22 cellular contexts compared by ENCODE assay signal in genomic region chr15:95910643-95911212, GRCh38.
DNase-seq lines count a peak whose midpoint lies in the region; TF ChIP-seq lines count a peak whose summit lies in the region.
"Had no signal": no experiment of that assay in that cellular context is flagged by ENCODE, and none has a peak within 500 bp of the region (broad histone marks: within the 10 kb centered on the region; RNA-seq: fewer than 3 reads in every experiment).

No MANE protein-coding gene starts in this region.

- peak overlapping the region; percentile 55; the same call in 1 of the 2 replicates for H3K27ac ChIP-seq in HUES64 (ENCODE audit: low read depth, low read length)
- no peak overlapping the region for H3K27ac ChIP-seq in right atrium auricular region
- no peak overlapping the region for H3K27ac ChIP-seq in caudate nucleus (ENCODE audit: low read depth, low read length)
- H3K27ac ChIP-seq: epithelial cell of prostate, left ventricle myocardium inferior, psoas muscle, SJCRH30, suprapubic skin had no signal

- H3K27me3 ChIP-seq in HUES64 (ENCODE audit: insufficient read depth, low read length), result peaks cover 65% of the 10 kb centered on the region
- peaks cover 14% of the 10 kb centered on the region for H3K27me3 ChIP-seq in iPS-15b (ENCODE audit: control insufficient read depth, insufficient read depth, low read length)
- no peaks in the 10 kb centered on the region for H3K27me3 ChIP-seq in right atrium auricular region
- H3K27me3 ChIP-seq: SJCRH30, suprapubic skin had no signal

- H3K36me3 ChIP-seq in HUES64 (ENCODE audit: insufficient read depth, low read length), result no peaks in the 10 kb centered on the region
- no peaks in the 10 kb centered on the region for H3K36me3 ChIP-seq in iPS-15b (ENCODE audit: control insufficient read depth, insufficient read depth, low read length)
- H3K36me3 ChIP-seq in right atrium auricular region, result no peaks in the 10 kb centered on the region
- H3K36me3 ChIP-seq: left ventricle myocardium inferior, SJCRH30, suprapubic skin had no signal

- H3K4me1 ChIP-seq in HUES64 (ENCODE audit: insufficient read depth, low read length), result peaks cover 47% of the 10 kb centered on the region
- H3K4me1 ChIP-seq in iPS-15b (ENCODE audit: control insufficient read depth, insufficient read depth, low read length), result peaks cover 7% of the 10 kb centered on the region
- no peaks in the 10 kb centered on the region for H3K4me1 ChIP-seq in right atrium auricular region
- H3K4me1 ChIP-seq: left ventricle myocardium inferior, psoas muscle, suprapubic skin had no signal

- H3K9me3 ChIP-seq in HUES64 (ENCODE audit: insufficient read depth, low read depth, low read length) (no peaks in the 10 kb centered on the region), iPS-15b (ENCODE audit: control insufficient read depth, insufficient read depth, low read length) (no peaks in the 10 kb centered on the region), right atrium auricular region (no peaks in the 10 kb centered on the region)
- H3K9me3 ChIP-seq: left ventricle myocardium inferior, psoas muscle, SJCRH30, suprapubic skin had no signal

- H3K9ac ChIP-seq in HUES64 (ENCODE audit: low read depth, low read length), result 0 out of 2 replicates have a peak overlapping the region, but pooled peaks have one; percentile 17
- H3K9ac ChIP-seq in iPS-15b (ENCODE audit: low read depth, low read length), result no peak overlapping the region

- WGBS in HUES64, result under 1% methylated on average over 10 of the region's 11 CpGs

- DNase-seq in NCI-H774 (lab: John Stamatoyannopoulos, UW), result peak; percentile 37
- no peak for DNase-seq in G401 (ENCODE audit: low spot score)
- no peak for DNase-seq in right atrium auricular region (ENCODE audit: low spot score)
- no peak for DNase-seq in caudate nucleus (lab: John Stamatoyannopoulos, UW)
- DNase-seq in NCI-H510A treated with DMSO at 0.1 percent for 48 hours (lab: John Stamatoyannopoulos, UW), result no peak
- DNase-seq: activated CD4-positive, alpha-beta memory T cell treated with anti-CD3 and anti-CD28 coated beads for 36 hours; activated CD8-positive, alpha-beta memory T cell treated with anti-CD3 and anti-CD28 coated beads, Interleukin-2, amount 50 U/mL, for 48 hours; amygdala; GOT3; left ventricle myocardium inferior; NCI-H1092 treated with DMSO at 0.1 percent for 48 hours; NCI-H2107; NCI-H524; occipital lobe; psoas muscle; SJCRH30; stimulated activated naive B cell treated with anti-CD40 and anti-IgM and Interleukin-4, amounts not matched to agents 10 μg/mL and 1 μg/mL and 100 μg/mL, for 72 hours; T-helper 1 cell had no signal

- in situ Hi-C loops in G401 (cut with HindIII; ENCODE audit: low sequenced_read_pairs), result no loop called here

- H3K4me3 ChIP-seq in HUES64 (ENCODE audit: low read length) (peak overlapping the region; percentile 11), iPS-15b (ENCODE audit: low read depth, low read length) (peak overlapping the region; percentile 9), right atrium auricular region (no peak overlapping the region)
- H3K4me3 ChIP-seq: left ventricle myocardium inferior, psoas muscle, SJCRH30, suprapubic skin had no signal

- TF ChIP-seq CTCF in right atrium auricular region (IDR thresholded peaks at IDR 0.05), result no peak

Comparison
In these comparisons a context has a peak if more than half of its experiments do, and no peak if none do; other contexts are left out.
1. H3K4me3 ChIP-seq: peak in HUES64 (single experiment) and iPS-15b (single experiment); none in right atrium auricular region (0 of 2).